ENCODE assay signal across 19 cellular contexts in genomic region chr12:48193623-48194022, GRCh38. TPM values are rescaled to one million over a fixed set of nuclear protein-coding genes. Genes with fewer than 3 reads are reported as not detected.
DNase-seq lines count a peak whose midpoint lies in the region; ATAC-seq and TF ChIP-seq lines count a peak whose summit lies in the region.
"Had no signal": no experiment of that assay in that cellular context is flagged by ENCODE, and none has a peak within 500 bp of the region (broad histone marks: within the 10 kb centered on the region; RNA-seq: fewer than 3 reads in every experiment).

No MANE protein-coding gene starts in this region.

- H3K9ac ChIP-seq in SK-N-MC (ENCODE audit: insufficient read length): no peak overlapping the region
- H3K9ac ChIP-seq: BLaER1 treated with 17β-estradiol and CSF1 and Interleukin-3, amounts not matched to agents 10 nM and 100 nM had no signal

- no peak for TF ChIP-seq CTCF in type B pancreatic cell (conservative IDR thresholded peaks at IDR 0.05)

- no peaks in the 10 kb centered on the region for H3K36me3 Mint-ChIP-seq in type B pancreatic cell

- DNase-seq in DMS53 treated with DMSO at 0.1 percent for 48 hours (lab: John Stamatoyannopoulos, UW; ENCODE audit: unreplicated experiment): peak; percentile 75
- no peak for DNase-seq in SK-N-MC (ENCODE audit: low read depth, low spot score)
- DNase-seq in kidney tubule cell (ENCODE audit: low spot score): peak; percentile 21
- no peak for DNase-seq in type B pancreatic cell (ENCODE audit: extremely low spot score, unreplicated experiment)
- DNase-seq in NCI-H146 (lab: John Stamatoyannopoulos, UW): no peak
- DNase-seq: CD8-positive, alpha-beta T cell; GOT3; NCI-H1105; NCI-H1694; NCI-H2081 treated with DMSO at 0.1 percent for 48 hours; NCI-H524 treated with DMSO at 0.1 percent for 48 hours; SIG-M5 had no signal

- no peaks in the 10 kb centered on the region for H3K9me3 ChIP-seq in SK-N-MC (ENCODE audit: low read depth, low read length)
- H3K9me3 ChIP-seq: BLaER1 treated with 17β-estradiol and CSF1 and Interleukin-3, amounts not matched to agents 10 nM and 100 nM had no signal

- H3K9me3 Mint-ChIP-seq in type B pancreatic cell: no peaks in the 10 kb centered on the region
- H3K9me3 Mint-ChIP-seq: CD8-positive, alpha-beta T cell had no signal

- no peaks in the 10 kb centered on the region for H3K36me3 ChIP-seq in SK-N-MC (ENCODE audit: insufficient read depth, low read length)
- H3K36me3 ChIP-seq: BLaER1 treated with 17β-estradiol and CSF1 and Interleukin-3, amounts not matched to agents 10 nM and 100 nM had no signal

- H3K4me1 Mint-ChIP-seq in type B pancreatic cell (ENCODE audit: unreplicated experiment): peaks cover 21% of the 10 kb centered on the region

- peak overlapping the region; percentile 50 for H3K4me3 Mint-ChIP-seq in type B pancreatic cell
- H3K4me3 Mint-ChIP-seq: CD8-positive, alpha-beta T cell had no signal

- H3K27me3 Mint-ChIP-seq in type B pancreatic cell: peaks cover 25% of the 10 kb centered on the region

- ATAC-seq in HG03469 (IDR thresholded peaks at IDR 0.05; ENCODE audit: unreplicated experiment) (no peak), GM21526 (IDR thresholded peaks at IDR 0.05; ENCODE audit: low FRiP score, unreplicated experiment) (no peak)
- ATAC-seq: CD8-positive, alpha-beta T cell; HCT116 had no signal

- H3K27ac Mint-ChIP-seq in type B pancreatic cell: peak overlapping the region; percentile 90
- H3K27ac Mint-ChIP-seq: CD8-positive, alpha-beta T cell had no signal

- peak overlapping the region; percentile 8; the same call in 1 of the 2 replicates for H3K4me3 ChIP-seq in SK-N-MC
- H3K4me3 ChIP-seq: BLaER1 treated with 17β-estradiol and CSF1 and Interleukin-3, amounts not matched to agents 10 nM and 100 nM; PC-9 had no signal

- peak overlapping the region; percentile 37 for H3K27ac ChIP-seq in SK-N-MC
- H3K27ac ChIP-seq: PC-9, RWPE1 had no signal

RNA-seq across cellular contexts. Expression of gene OR10AD1, which starts 9.5 kb away (rescaled TPM):
- total RNA-seq in type B pancreatic cell (ENCODE audit: low replicate concordance): not detected in 2 replicates
- total RNA-seq: A673; CD8-positive, alpha-beta T cell; PC-9 had no signal

RNA-seq across cellular contexts. Expression of gene CCDC184, which starts 10.2 kb away (rescaled TPM):
- 0.98 and 2.4 TPM in 2 replicates for total RNA-seq in type B pancreatic cell (ENCODE audit: low replicate concordance)
- total RNA-seq: PC-9 had no signal

RNA-seq across cellular contexts. Expression of gene ASB8, which starts 36.3 kb away (rescaled TPM):
- total RNA-seq in type B pancreatic cell (ENCODE audit: low replicate concordance): 27.0 and 29.5 TPM in 2 replicates

Comparison
In these comparisons a context has a peak if more than half of its experiments do, and no peak if none do; other contexts are left out.
1. DNase-seq: peak in DMS53 treated with DMSO at 0.1 percent for 48 hours (single experiment) and kidney tubule cell (single experiment); none in SK-N-MC (single experiment), type B pancreatic cell (single experiment) and NCI-H146 (single experiment).